Comparison of ENCODE assay signal across 1 cellular context in the genomic region with DNA sequence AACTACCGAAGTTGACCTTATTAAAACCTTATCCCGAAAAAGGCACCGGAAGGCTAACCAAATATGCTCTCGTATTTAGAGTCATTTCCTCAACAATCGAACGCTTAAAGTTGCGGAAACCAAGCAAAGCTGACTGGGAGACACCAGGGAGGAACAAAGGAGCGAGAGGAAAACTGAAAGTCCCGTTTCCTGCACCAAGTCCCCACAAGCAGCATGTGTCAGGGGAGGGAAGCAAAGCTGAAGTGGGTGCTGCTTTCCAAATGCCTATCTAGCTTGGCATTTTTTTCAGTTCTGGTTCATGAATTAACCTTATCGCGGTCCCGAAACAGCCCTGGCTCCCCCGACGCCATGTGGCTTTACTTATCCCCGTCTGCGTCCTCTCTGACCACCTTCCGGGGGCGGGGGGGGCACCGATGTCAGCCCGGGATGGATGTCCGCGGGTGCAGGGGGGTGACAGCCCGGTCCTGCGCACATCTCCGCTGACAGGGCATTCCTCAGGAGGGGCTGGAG.
TF ChIP-seq lines count a peak whose summit lies in the region.

No MANE protein-coding gene starts in this region.

TF ChIP-seq in IMR-90, 13 proteins besides CTCF, POLR2A, EP300 and RAD21:
- TF ChIP-seq ELK1 (IDR thresholded peaks at IDR 0.05; ENCODE audit: borderline replicate concordance, low read depth, low read length) (no peak), NFE2L2 (IDR thresholded peaks at IDR 0.05; ENCODE audit: low read depth, low read length) (no peak), FOS (IDR thresholded peaks at IDR 0.05; ENCODE audit: low read depth, low read length) (no peak), SMC3 (IDR thresholded peaks at IDR 0.05; ENCODE audit: low read depth, low read length) (no peak), CHD1 (IDR thresholded peaks at IDR 0.05; ENCODE audit: low read depth, low read length) (no peak), MAZ (IDR thresholded peaks at IDR 0.05; ENCODE audit: borderline replicate concordance, low read depth, low read length) (0 out of 2 replicates have a peak, but pooled peaks have one; percentile 49), MXI1 (IDR thresholded peaks at IDR 0.05; ENCODE audit: borderline replicate concordance, low read depth, low read length) (peak; percentile 83; the same call in 1 of the 2 replicates), MAFK (IDR thresholded peaks at IDR 0.05; ENCODE audit: low read depth, low read length) (0 out of 2 replicates have a peak, but pooled peaks have one; percentile 5), CEBPB (IDR thresholded peaks at IDR 0.05; ENCODE audit: low read depth, low read length) (no peak)
- TF ChIP-seq, protein P1, sequence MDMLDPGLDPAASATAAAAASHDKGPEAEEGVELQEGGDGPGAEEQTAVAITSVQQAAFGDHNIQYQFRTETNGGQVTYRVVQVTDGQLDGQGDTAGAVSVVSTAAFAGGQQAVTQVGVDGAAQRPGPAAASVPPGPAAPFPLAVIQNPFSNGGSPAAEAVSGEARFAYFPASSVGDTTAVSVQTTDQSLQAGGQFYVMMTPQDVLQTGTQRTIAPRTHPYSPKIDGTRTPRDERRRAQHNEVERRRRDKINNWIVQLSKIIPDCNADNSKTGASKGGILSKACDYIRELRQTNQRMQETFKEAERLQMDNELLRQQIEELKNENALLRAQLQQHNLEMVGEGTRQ (IDR thresholded peaks at IDR 0.05; ENCODE audit: low read depth, low read length): no peak
